In genomic region chr1:101178688-101179491, GRCh38 we compare ENCODE assay signal across 9 cellular contexts. TPM values are rescaled to one million over a fixed set of nuclear protein-coding genes. Genes with fewer than 3 reads are reported as not detected.
DNase-seq lines count a peak whose midpoint lies in the region; ATAC-seq and TF ChIP-seq lines count a peak whose summit lies in the region.
"Had no signal": no experiment of that assay in that cellular context is flagged by ENCODE, and none has a peak within 500 bp of the region (broad histone marks: within the 10 kb centered on the region; RNA-seq: fewer than 3 reads in every experiment).

No MANE protein-coding gene starts in this region.

- WGBS in tibial nerve, 2 donors: 56 to 60% methylated on average over 8 of the region's 8 CpGs

- TF ChIP-seq CTCF in mucosa of descending colon (IDR thresholded peaks at IDR 0.05) (no peak), tibial nerve (IDR thresholded peaks at IDR 0.05) (no peak)

- TF ChIP-seq POLR2A in tibial nerve (IDR thresholded peaks at IDR 0.05): no peak

- intact Hi-C loops in mucosa of descending colon (cut with DNase I, micrococcal nuclease): no loop called here
- intact Hi-C loops in Right ventricle myocardium superior (cut with DNase I): no loop called here

- no peaks in the 10 kb centered on the region for H3K27me3 ChIP-seq in tibial nerve

- H3K4me1 ChIP-seq in mucosa of descending colon (ENCODE audit: low read depth) (no peaks in the 10 kb centered on the region), tibial nerve (peaks cover 0 to 4% (median 0%) of the 10 kb centered on the region in 4 donors)

- no peak for TF ChIP-seq EP300 in tibial nerve (IDR thresholded peaks at IDR 0.05)

- peak; percentile 72 for DNase-seq in Jurkat, Clone E6-1 (ENCODE audit: low read depth, low spot score)
- DNase-seq in mucosa of descending colon: no peak
- DNase-seq in Right ventricle myocardium superior: no peak
- no peak for DNase-seq in HUDEP-2 (lab: John Stamatoyannopoulos, UW; ENCODE audit: unreplicated experiment in 76 of 76)
- DNase-seq in tibial nerve (ENCODE audit: low spot score in 2 of 2): no peak
- DNase-seq in NCI-H2227 (lab: John Stamatoyannopoulos, UW; ENCODE audit: unreplicated experiment): no peak
- DNase-seq: IMR-90 had no signal

- no peaks in the 10 kb centered on the region for H3K9me3 ChIP-seq in mucosa of descending colon
- no peaks in the 10 kb centered on the region for H3K9me3 ChIP-seq in tibial nerve

- ATAC-seq in GM18858 (IDR thresholded peaks at IDR 0.05; ENCODE audit: unreplicated experiment) (peak; percentile 94), GM21723 (IDR thresholded peaks at IDR 0.05; ENCODE audit: unreplicated experiment) (peak; percentile 94), mucosa of descending colon (peak; percentile 44), Right ventricle myocardium superior (ENCODE audit: poor library complexity) (no peak)

- H3K4me3 ChIP-seq in Jurkat, Clone E6-1 (ENCODE audit: low read length): no peak overlapping the region
- H3K4me3 ChIP-seq in mucosa of descending colon: no peak overlapping the region
- H3K4me3 ChIP-seq in tibial nerve: no peak overlapping the region

- H3K36me3 ChIP-seq in mucosa of descending colon (ENCODE audit: low read depth) (no peaks in the 10 kb centered on the region), tibial nerve (no peaks in the 10 kb centered on the region)

- H3K27ac ChIP-seq in tibial nerve: peak overlapping the region in 1 of 4 donors; percentile 0

RNA-seq across cellular contexts. Expression of gene S1PR1, which starts 57.9 kb away (rescaled TPM):
- 0.39 TPM for polyA plus RNA-seq in Jurkat, Clone E6-1 (2012; ENCODE audit: insufficient read depth, insufficient read length)
- total RNA-seq in mucosa of descending colon (10 to 100 TPM in 2 of 3 donors, 1 to 10 TPM in 1; 4.8 to 14.9 (median 12.3) TPM), Right ventricle myocardium superior (50.9 TPM), tibial nerve (100 to 1,000 TPM in 1 of 4 donors, 10 to 100 TPM in 3; 22.2 to 101 (median 59.4) TPM)
